Comparison of ENCODE assay signal across 19 cellular contexts in genomic region chr10:8039323-8039922, GRCh38. TPM values are rescaled to one million over a fixed set of nuclear protein-coding genes. Genes with fewer than 3 reads are reported as not detected.
A peak's percentile ranks its signal among the peaks of the same experiment; 100 is the strongest.
DNase-seq lines count a peak whose midpoint lies in the region; ATAC-seq, FAIRE-seq and TF ChIP-seq lines count a peak whose summit lies in the region.
"Had no signal": no experiment of that assay in that cellular context is flagged by ENCODE, and none has a peak within 500 bp of the region (broad histone marks: within the 10 kb centered on the region; RNA-seq: fewer than 3 reads in every experiment).

No MANE protein-coding gene starts in this region.

- 6 to 8% methylated on average over 8 to 12 of the region's 12 CpGs for WGBS in transverse colon (ENCODE audit: low coverage in 1 of 2), 2 donors

- peaks cover 87% of the 10 kb centered on the region for H3K27me3 Mint-ChIP-seq in T-helper 1 cell treated with Interleukin-12 subunit alpha and Interleukin-12 subunit beta and Interleukin-4 antibody, amounts not matched to agents 30 μg/mL and 1 μg/mL, for 36 hours (ENCODE audit: low read depth)
- peaks cover 87% of the 10 kb centered on the region for H3K27me3 Mint-ChIP-seq in central memory CD8-positive, alpha-beta T cell
- H3K27me3 Mint-ChIP-seq in progenitor cell of endocrine pancreas = peaks cover 91% of the 10 kb centered on the region

- TF ChIP-seq EP300 in transverse colon (IDR thresholded peaks at IDR 0.05; ENCODE audit: low read depth) = no peak

- H3K4me3 ChIP-seq in HEK293 (ENCODE audit: low read depth, low read length) (no peak overlapping the region), transverse colon (no peak overlapping the region)
- H3K4me3 ChIP-seq: adrenal gland, BLaER1, breast epithelium, heart left ventricle had no signal

- H3K36me3 ChIP-seq in HEK293 (ENCODE audit: control insufficient read depth in 2 of 2, insufficient read depth in 1 of 2, low read length in 2 of 2) (no peaks in the 10 kb centered on the region), transverse colon (no peaks in the 10 kb centered on the region)
- H3K36me3 ChIP-seq: adrenal gland, BLaER1, breast epithelium, heart left ventricle had no signal

- in situ Hi-C loops in transverse colon (cut with MboI; ENCODE audit: low pct_ligation_motif_present in 1 of 4, low pct_unique_long_range_greater_than_20kb in 1 of 4, low sequenced_read_pairs in 3 of 4) = loop anchor here in 1 of 4 donors (25.0 kb wide), 1 partner anchor 423 kb away; no protein-coding TSS in a partner anchor

- H3K4me1 ChIP-seq in HEK293 (ENCODE audit: control insufficient read depth, insufficient read depth, low read length) (peaks cover 2% of the 10 kb centered on the region; the same call in 1 of the 2 replicates), transverse colon (peaks cover under 1 to 27% (median 18%) of the 10 kb centered on the region in 4 donors)
- H3K4me1 ChIP-seq: BLaER1, breast epithelium had no signal

- no peaks in the 10 kb centered on the region for H3K9me3 Mint-ChIP-seq in T-helper 1 cell treated with Interleukin-12 subunit alpha and Interleukin-12 subunit beta and Interleukin-4 antibody, amounts not matched to agents 30 μg/mL and 1 μg/mL, for 36 hours
- H3K9me3 Mint-ChIP-seq in central memory CD8-positive, alpha-beta T cell = peaks cover 5% of the 10 kb centered on the region
- no peaks in the 10 kb centered on the region for H3K9me3 Mint-ChIP-seq in progenitor cell of endocrine pancreas (ENCODE audit: low read depth)
- H3K9me3 Mint-ChIP-seq: dendritic cell treated with granulocyte-macrophage colony-stimulating factor and Interleukin-4, amounts not matched to agents 40 ng/mL and 50 ng/mL, for 4 days had no signal

- no peaks in the 10 kb centered on the region for H3K9me3 ChIP-seq in HEK293 (ENCODE audit: control insufficient read depth, insufficient read depth, low read depth, low read length)
- no peaks in the 10 kb centered on the region for H3K9me3 ChIP-seq in transverse colon
- H3K9me3 ChIP-seq: adrenal gland, breast epithelium, heart left ventricle had no signal

- no peak overlapping the region for H3K4me3 Mint-ChIP-seq in T-helper 1 cell treated with Interleukin-12 subunit alpha and Interleukin-12 subunit beta and Interleukin-4 antibody, amounts not matched to agents 30 μg/mL and 1 μg/mL, for 36 hours
- H3K4me3 Mint-ChIP-seq in central memory CD8-positive, alpha-beta T cell = peak overlapping the region; percentile 23
- no peak overlapping the region for H3K4me3 Mint-ChIP-seq in progenitor cell of endocrine pancreas (ENCODE audit: low read depth)
- H3K4me3 Mint-ChIP-seq: dendritic cell treated with granulocyte-macrophage colony-stimulating factor and Interleukin-4, amounts not matched to agents 40 ng/mL and 50 ng/mL, for 4 days had no signal

- DNase-seq in T-helper 1 cell (no peak), progenitor cell of endocrine pancreas (ENCODE audit: low spot score, unreplicated experiment) (no peak), GM12892 (ENCODE audit: insufficient read length) (no peak), transverse colon (no peak)
- DNase-seq in central memory CD8-positive, alpha-beta T cell (ENCODE audit: low spot score in 2 of 2) = no peak
- DNase-seq: adrenal gland; heart left ventricle; NCI-H1694; NCI-H2227 treated with DMSO at 0.1 percent for 48 hours; nucleus accumbens; stimulated activated CD4-positive, alpha-beta T cell treated with anti-CD3 and anti-CD28 coated beads, Interleukin-12 subunit alpha, Interleukin-12 subunit beta, amount 100 ng/mL, for 4 hours had no signal

- CTCF ChIA-PET in HEK293 (lab: Yijun Ruan, JAX) = interaction anchor here (1.2 kb wide), 1 partner anchor 14 kb away, joined by 3 read pairs; no protein-coding TSS in a partner anchor

- peak overlapping the region; percentile 39 for H3K27ac Mint-ChIP-seq in T-helper 1 cell treated with Interleukin-12 subunit alpha and Interleukin-12 subunit beta and Interleukin-4 antibody, amounts not matched to agents 30 μg/mL and 1 μg/mL, for 36 hours
- H3K27ac Mint-ChIP-seq in central memory CD8-positive, alpha-beta T cell (ENCODE audit: low read depth) = no peak overlapping the region
- peak overlapping the region; percentile 18 for H3K27ac Mint-ChIP-seq in progenitor cell of endocrine pancreas
- H3K27ac Mint-ChIP-seq: dendritic cell treated with granulocyte-macrophage colony-stimulating factor and Interleukin-4, amounts not matched to agents 40 ng/mL and 50 ng/mL, for 4 days had no signal

- FAIRE-seq in GM12892 (lab: Jason Lieb, UNC) = no peak
- FAIRE-seq: G401.6 had no signal

- peaks cover 30% of the 10 kb centered on the region for H3K4me1 Mint-ChIP-seq in T-helper 1 cell treated with Interleukin-12 subunit alpha and Interleukin-12 subunit beta and Interleukin-4 antibody, amounts not matched to agents 30 μg/mL and 1 μg/mL, for 36 hours (ENCODE audit: low read depth)
- peaks cover 57% of the 10 kb centered on the region for H3K4me1 Mint-ChIP-seq in central memory CD8-positive, alpha-beta T cell
- peaks cover 4% of the 10 kb centered on the region for H3K4me1 Mint-ChIP-seq in progenitor cell of endocrine pancreas (ENCODE audit: low read depth)

- intact Hi-C loops in transverse colon (cut with DNase I; ENCODE audit: low total_unique reads) = no loop called here

- no peak for TF ChIP-seq CTCF in HEK293 (tag by site-specific recombination; IDR thresholded peaks at IDR 0.05)
- no peak for TF ChIP-seq CTCF in progenitor cell of endocrine pancreas (IDR thresholded peaks at IDR 0.05; ENCODE audit: unreplicated experiment)
- no peak for TF ChIP-seq CTCF in transverse colon (IDR thresholded peaks at IDR 0.05)

- H3K27ac ChIP-seq in HEK293 (ENCODE audit: extremely low read depth, low read depth, low read length) = no peak overlapping the region
- H3K27ac ChIP-seq in transverse colon = no peak overlapping the region
- H3K27ac ChIP-seq: adrenal gland, BLaER1, breast epithelium, heart left ventricle had no signal

- no peak for ATAC-seq in central memory CD8-positive, alpha-beta T cell (replicated peaks; ENCODE audit: extremely low read depth, poor library complexity, severe bottlenecking)
- ATAC-seq in HG02885 (IDR thresholded peaks at IDR 0.05; ENCODE audit: poor library complexity, unreplicated experiment) = no peak
- ATAC-seq: heart left ventricle, SK-N-SH treated with all-trans-retinoic acid at 6 μM for 48 hours had no signal

- peaks cover 7% of the 10 kb centered on the region for H3K36me3 Mint-ChIP-seq in T-helper 1 cell treated with Interleukin-12 subunit alpha and Interleukin-12 subunit beta and Interleukin-4 antibody, amounts not matched to agents 30 μg/mL and 1 μg/mL, for 36 hours (ENCODE audit: low read depth)
- peaks cover 50% of the 10 kb centered on the region for H3K36me3 Mint-ChIP-seq in central memory CD8-positive, alpha-beta T cell (ENCODE audit: insufficient read depth)
- no peaks in the 10 kb centered on the region for H3K36me3 Mint-ChIP-seq in progenitor cell of endocrine pancreas (ENCODE audit: insufficient read depth)

- no peak for TF ChIP-seq POLR2A in GM12892 (IDR thresholded peaks at IDR 0.05; ENCODE audit: low read depth, low read length)
- no peak for TF ChIP-seq POLR2A in transverse colon (IDR thresholded peaks at IDR 0.05)

- POLR2A ChIA-PET in HEK293 (lab: Yijun Ruan, JAX) = no interaction called here

- peaks cover 100% of the 10 kb centered on the region for H3K27me3 ChIP-seq in transverse colon

TF ChIP-seq in HEK293, 187 proteins besides CTCF, POLR2A, EP300 and RAD21:
- TF ChIP-seq TRIM28 (IDR thresholded peaks at IDR 0.05; ENCODE audit: borderline replicate concordance, low read length) (0 out of 2 replicates have a peak, but pooled peaks have one; percentile 34), ZBTB7A (tag by site-specific recombination; IDR thresholded peaks at IDR 0.05; ENCODE audit: low read depth) (no peak), ZFHX2 (tag by site-specific recombination; conservative IDR thresholded peaks at IDR 0.05) (no peak), SCRT2 (tag by site-specific recombination; IDR thresholded peaks at IDR 0.05) (peak; percentile 66), ZNF341 (tag by site-specific recombination; IDR thresholded peaks at IDR 0.05; ENCODE audit: low read depth) (no peak)

RNA-seq across cellular contexts. Expression of gene GATA3, which starts 15.1 kb away (rescaled TPM):
- total RNA-seq in progenitor cell of endocrine pancreas (2.7 and 4.6 TPM in 2 replicates), transverse colon (under 1 TPM in 1 of 4 donors, not detected in 3; 0.48 TPM)
- 2.8 TPM for polyA plus RNA-seq in GM12892 (2012; ENCODE audit: missing spikeins)
